Comparison of ENCODE assay signal across 1 cellular context in the genomic region with DNA sequence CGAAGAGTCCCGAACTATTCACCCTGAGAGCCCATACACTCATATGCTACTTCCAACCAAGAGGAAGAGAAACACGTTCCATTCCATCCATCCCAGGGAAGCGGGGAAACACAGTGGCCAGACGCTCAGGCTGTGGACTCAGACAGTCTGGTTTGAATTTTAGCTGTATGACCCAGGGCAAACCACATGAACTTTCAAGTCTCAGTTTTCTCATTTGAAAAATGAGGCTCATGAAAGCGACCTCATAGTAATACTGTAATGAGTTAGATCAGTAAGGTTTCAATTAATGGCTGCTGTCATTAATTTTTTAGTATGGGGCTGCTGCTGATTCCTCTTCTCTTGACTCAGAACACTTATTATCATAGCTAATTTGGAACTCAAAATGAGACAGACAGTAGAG.
TF ChIP-seq lines count a peak whose summit lies in the region.

No MANE protein-coding gene starts in this region.

TF ChIP-seq in GM12878, 131 proteins besides CTCF, POLR2A, EP300 and RAD21 (continued from another document and continues in another):
- TF ChIP-seq, protein P1, sequence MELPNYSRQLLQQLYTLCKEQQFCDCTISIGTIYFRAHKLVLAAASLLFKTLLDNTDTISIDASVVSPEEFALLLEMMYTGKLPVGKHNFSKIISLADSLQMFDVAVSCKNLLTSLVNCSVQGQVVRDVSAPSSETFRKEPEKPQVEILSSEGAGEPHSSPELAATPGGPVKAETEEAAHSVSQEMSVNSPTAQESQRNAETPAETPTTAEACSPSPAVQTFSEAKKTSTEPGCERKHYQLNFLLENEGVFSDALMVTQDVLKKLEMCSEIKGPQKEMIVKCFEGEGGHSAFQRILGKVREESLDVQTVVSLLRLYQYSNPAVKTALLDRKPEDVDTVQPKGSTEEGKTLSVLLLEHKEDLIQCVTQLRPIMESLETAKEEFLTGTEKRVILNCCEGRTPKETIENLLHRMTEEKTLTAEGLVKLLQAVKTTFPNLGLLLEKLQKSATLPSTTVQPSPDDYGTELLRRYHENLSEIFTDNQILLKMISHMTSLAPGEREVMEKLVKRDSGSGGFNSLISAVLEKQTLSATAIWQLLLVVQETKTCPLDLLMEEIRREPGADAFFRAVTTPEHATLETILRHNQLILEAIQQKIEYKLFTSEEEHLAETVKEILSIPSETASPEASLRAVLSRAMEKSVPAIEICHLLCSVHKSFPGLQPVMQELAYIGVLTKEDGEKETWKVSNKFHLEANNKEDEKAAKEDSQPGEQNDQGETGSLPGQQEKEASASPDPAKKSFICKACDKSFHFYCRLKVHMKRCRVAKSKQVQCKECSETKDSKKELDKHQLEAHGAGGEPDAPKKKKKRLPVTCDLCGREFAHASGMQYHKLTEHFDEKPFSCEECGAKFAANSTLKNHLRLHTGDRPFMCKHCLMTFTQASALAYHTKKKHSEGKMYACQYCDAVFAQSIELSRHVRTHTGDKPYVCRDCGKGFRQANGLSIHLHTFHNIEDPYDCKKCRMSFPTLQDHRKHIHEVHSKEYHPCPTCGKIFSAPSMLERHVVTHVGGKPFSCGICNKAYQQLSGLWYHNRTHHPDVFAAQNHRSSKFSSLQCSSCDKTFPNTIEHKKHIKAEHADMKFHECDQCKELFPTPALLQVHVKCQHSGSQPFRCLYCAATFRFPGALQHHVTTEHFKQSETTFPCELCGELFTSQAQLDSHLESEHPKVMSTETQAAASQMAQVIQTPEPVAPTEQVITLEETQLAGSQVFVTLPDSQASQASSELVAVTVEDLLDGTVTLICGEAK (IDR thresholded peaks at IDR 0.05; ENCODE audit: borderline replicate concordance) = no peak
- TF ChIP-seq ZSCAN29 (IDR thresholded peaks at IDR 0.05) (no peak), SPI1 (IDR thresholded peaks at IDR 0.05; ENCODE audit: borderline replicate concordance, insufficient read depth, low read depth, low read length) (peak; percentile 29; the same call in 1 of the 2 replicates), CHD4 (IDR thresholded peaks at IDR 0.05) (no peak), HDAC2 (IDR thresholded peaks at IDR 0.05) (no peak), TAF1 (IDR thresholded peaks at IDR 0.05; ENCODE audit: borderline replicate concordance, low read depth, low read length) (no peak), RELA (IDR thresholded peaks at IDR 0.05; ENCODE audit: borderline replicate concordance, partially characterized antibody) (no peak), ZNF622 (IDR thresholded peaks at IDR 0.05) (no peak), ETV6 (conservative IDR thresholded peaks at IDR 0.05 in 1 of 2, IDR thresholded peaks at IDR 0.05 in 1 of 2; ENCODE audit: borderline replicate concordance in 1 of 2, low read depth in 1 of 2) (peak in 1 of 2 experiments; percentile 53; a peak in 1 of 4 replicates), STAT1 (conservative IDR thresholded peaks at IDR 0.05) (no peak), SMARCA5 (IDR thresholded peaks at IDR 0.05) (no peak), JUNB (IDR thresholded peaks at IDR 0.05) (peak; percentile 77), GATAD2B (conservative IDR thresholded peaks at IDR 0.05; ENCODE audit: low read depth) (no peak), E2F4 (IDR thresholded peaks at IDR 0.05; ENCODE audit: low read depth, low read length) (no peak), NFYA (IDR thresholded peaks at IDR 0.05; ENCODE audit: borderline replicate concordance, low read depth, low read length) (no peak), TBL1XR1 (IDR thresholded peaks at IDR 0.05; ENCODE audit: low read depth, low read length) (peak; percentile 94), RUNX3 (IDR thresholded peaks at IDR 0.05; ENCODE audit: low read length) (peak; percentile 94), DPF2 (IDR thresholded peaks at IDR 0.05) (peak; percentile 44; the same call in 1 of the 2 replicates), BCL11A (IDR thresholded peaks at IDR 0.05; ENCODE audit: low read depth, low read length) (peak; percentile 89), BCLAF1 (IDR thresholded peaks at IDR 0.05) (no peak), MXI1 (IDR thresholded peaks at IDR 0.05; ENCODE audit: low read depth, low read length) (no peak), NBN (IDR thresholded peaks at IDR 0.05) (no peak), HDAC6 (IDR thresholded peaks at IDR 0.05; ENCODE audit: unreplicated experiment) (no peak), ASH2L (IDR thresholded peaks at IDR 0.05; ENCODE audit: borderline replicate concordance, low read depth) (no peak), CHD1 (IDR thresholded peaks at IDR 0.05; ENCODE audit: low read depth, low read length) (no peak), HCFC1 (IDR thresholded peaks at IDR 0.05; ENCODE audit: low read length) (no peak), SIX5 (IDR thresholded peaks at IDR 0.05; ENCODE audit: low read depth, low read length, severe bottlenecking) (no peak), MTA3 (IDR thresholded peaks at IDR 0.05; ENCODE audit: borderline replicate concordance, low read length) (peak; percentile 58; the same call in 1 of the 2 replicates), USF2 (IDR thresholded peaks at IDR 0.05; ENCODE audit: borderline replicate concordance, low read depth, low read length) (no peak), TCF7 (IDR thresholded peaks at IDR 0.05; ENCODE audit: borderline replicate concordance) (no peak), RBBP5 (conservative IDR thresholded peaks at IDR 0.05) (no peak), ZZZ3 (IDR thresholded peaks at IDR 0.05; ENCODE audit: control insufficient read depth, insufficient read length, low read depth) (no peak), EGR1 (IDR thresholded peaks at IDR 0.05; ENCODE audit: borderline replicate concordance in 1 of 2, low read depth in 2 of 2, low read length in 2 of 2) (no peak), ATF2 (IDR thresholded peaks at IDR 0.05; ENCODE audit: low read length) (peak; percentile 65), IRF4 (IDR thresholded peaks at IDR 0.05; ENCODE audit: low read depth, low read length) (peak; percentile 65; the same call in 1 of the 2 replicates), SMC3 (IDR thresholded peaks at IDR 0.05; ENCODE audit: borderline replicate concordance, low read length) (no peak), RB1 (IDR thresholded peaks at IDR 0.05; ENCODE audit: borderline replicate concordance) (no peak)
- TF ChIP-seq, protein P2, sequence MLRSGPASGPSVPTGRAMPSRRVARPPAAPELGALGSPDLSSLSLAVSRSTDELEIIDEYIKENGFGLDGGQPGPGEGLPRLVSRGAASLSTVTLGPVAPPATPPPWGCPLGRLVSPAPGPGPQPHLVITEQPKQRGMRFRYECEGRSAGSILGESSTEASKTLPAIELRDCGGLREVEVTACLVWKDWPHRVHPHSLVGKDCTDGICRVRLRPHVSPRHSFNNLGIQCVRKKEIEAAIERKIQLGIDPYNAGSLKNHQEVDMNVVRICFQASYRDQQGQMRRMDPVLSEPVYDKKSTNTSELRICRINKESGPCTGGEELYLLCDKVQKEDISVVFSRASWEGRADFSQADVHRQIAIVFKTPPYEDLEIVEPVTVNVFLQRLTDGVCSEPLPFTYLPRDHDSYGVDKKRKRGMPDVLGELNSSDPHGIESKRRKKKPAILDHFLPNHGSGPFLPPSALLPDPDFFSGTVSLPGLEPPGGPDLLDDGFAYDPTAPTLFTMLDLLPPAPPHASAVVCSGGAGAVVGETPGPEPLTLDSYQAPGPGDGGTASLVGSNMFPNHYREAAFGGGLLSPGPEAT (IDR thresholded peaks at IDR 0.05; ENCODE audit: low read depth) = 0 out of 2 replicates have a peak, but pooled peaks have one; percentile 20
- TF ChIP-seq, protein P3, sequence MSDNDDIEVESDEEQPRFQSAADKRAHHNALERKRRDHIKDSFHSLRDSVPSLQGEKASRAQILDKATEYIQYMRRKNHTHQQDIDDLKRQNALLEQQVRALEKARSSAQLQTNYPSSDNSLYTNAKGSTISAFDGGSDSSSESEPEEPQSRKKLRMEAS (IDR thresholded peaks at IDR 0.05; ENCODE audit: low read depth, low read length) = 0 out of 2 replicates have a peak, but pooled peaks have one; percentile 9
- TF ChIP-seq, protein P4, sequence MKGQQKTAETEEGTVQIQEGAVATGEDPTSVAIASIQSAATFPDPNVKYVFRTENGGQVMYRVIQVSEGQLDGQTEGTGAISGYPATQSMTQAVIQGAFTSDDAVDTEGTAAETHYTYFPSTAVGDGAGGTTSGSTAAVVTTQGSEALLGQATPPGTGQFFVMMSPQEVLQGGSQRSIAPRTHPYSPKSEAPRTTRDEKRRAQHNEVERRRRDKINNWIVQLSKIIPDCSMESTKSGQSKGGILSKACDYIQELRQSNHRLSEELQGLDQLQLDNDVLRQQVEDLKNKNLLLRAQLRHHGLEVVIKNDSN (IDR thresholded peaks at IDR 0.05; ENCODE audit: borderline replicate concordance, extremely low read length, insufficient read depth, low read depth, low read length) = no peak
- TF ChIP-seq, protein P5, sequence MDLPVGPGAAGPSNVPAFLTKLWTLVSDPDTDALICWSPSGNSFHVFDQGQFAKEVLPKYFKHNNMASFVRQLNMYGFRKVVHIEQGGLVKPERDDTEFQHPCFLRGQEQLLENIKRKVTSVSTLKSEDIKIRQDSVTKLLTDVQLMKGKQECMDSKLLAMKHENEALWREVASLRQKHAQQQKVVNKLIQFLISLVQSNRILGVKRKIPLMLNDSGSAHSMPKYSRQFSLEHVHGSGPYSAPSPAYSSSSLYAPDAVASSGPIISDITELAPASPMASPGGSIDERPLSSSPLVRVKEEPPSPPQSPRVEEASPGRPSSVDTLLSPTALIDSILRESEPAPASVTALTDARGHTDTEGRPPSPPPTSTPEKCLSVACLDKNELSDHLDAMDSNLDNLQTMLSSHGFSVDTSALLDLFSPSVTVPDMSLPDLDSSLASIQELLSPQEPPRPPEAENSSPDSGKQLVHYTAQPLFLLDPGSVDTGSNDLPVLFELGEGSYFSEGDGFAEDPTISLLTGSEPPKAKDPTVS (IDR thresholded peaks at IDR 0.05; ENCODE audit: low read depth, low read length) = no peak
- TF ChIP-seq, protein P6, sequence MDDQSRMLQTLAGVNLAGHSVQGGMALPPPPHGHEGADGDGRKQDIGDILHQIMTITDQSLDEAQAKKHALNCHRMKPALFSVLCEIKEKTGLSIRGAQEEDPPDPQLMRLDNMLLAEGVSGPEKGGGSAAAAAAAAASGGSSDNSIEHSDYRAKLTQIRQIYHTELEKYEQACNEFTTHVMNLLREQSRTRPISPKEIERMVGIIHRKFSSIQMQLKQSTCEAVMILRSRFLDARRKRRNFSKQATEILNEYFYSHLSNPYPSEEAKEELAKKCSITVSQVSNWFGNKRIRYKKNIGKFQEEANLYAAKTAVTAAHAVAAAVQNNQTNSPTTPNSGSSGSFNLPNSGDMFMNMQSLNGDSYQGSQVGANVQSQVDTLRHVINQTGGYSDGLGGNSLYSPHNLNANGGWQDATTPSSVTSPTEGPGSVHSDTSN (IDR thresholded peaks at IDR 0.05; ENCODE audit: insufficient replicate concordance, low read depth, low read length) = no peak
- TF ChIP-seq, protein P7, sequence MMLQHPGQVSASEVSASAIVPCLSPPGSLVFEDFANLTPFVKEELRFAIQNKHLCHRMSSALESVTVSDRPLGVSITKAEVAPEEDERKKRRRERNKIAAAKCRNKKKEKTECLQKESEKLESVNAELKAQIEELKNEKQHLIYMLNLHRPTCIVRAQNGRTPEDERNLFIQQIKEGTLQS (IDR thresholded peaks at IDR 0.05; ENCODE audit: borderline replicate concordance, extremely low read depth, low read depth, low read length) = no peak
